In the genomic region with DNA sequence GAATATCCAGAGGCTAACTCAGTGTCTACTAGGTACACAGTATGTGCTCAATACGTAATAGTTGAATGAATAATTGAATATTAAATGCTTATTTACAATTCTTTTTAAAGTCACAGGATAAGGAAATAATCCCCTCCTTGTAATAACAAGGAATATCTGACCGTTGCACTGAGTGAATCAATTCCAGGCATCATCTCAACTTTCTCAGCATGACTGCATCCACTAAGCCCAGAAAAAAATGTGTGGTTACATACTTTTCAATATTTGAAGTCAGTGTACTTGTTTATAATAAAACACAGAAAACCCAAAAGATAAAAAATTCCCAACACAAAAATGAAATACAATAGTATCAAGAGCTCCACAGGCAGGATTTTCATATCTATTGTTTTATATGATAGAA, we compare ENCODE assay signal across 13 cellular contexts.
DNase-seq lines count a peak whose midpoint lies in the region; ATAC-seq and TF ChIP-seq lines count a peak whose summit lies in the region.
"Had no signal": no experiment of that assay in that cellular context is flagged by ENCODE, and none has a peak within 500 bp of the region (broad histone marks: within the 10 kb centered on the region; RNA-seq: fewer than 3 reads in every experiment).

No MANE protein-coding gene starts in this region.

- POLR2A ChIA-PET in WTC11 (lab: Charles Lee) = no interaction called here

- peaks cover 6% of the 10 kb centered on the region for H3F3A ChIP-seq in smooth muscle cell (ENCODE audit: low read depth)

- WGBS in smooth muscle cell (ENCODE audit: low lambda C conversion rate) = 55% methylated on average over 2 of the region's 2 CpGs

- no peaks in the 10 kb centered on the region for H3K79me2 ChIP-seq in smooth muscle cell (ENCODE audit: low read depth)

- no peaks in the 10 kb centered on the region for H3K27me3 ChIP-seq in smooth muscle cell (ENCODE audit: low read depth)

- no peak overlapping the region for H2AFZ ChIP-seq in smooth muscle cell (ENCODE audit: low read depth)

- no peaks in the 10 kb centered on the region for H3K36me3 ChIP-seq in smooth muscle cell (ENCODE audit: low read depth)

- no peaks in the 10 kb centered on the region for H3K9me3 ChIP-seq in smooth muscle cell (replicated peaks; ENCODE audit: low read depth)

- H3K4me2 ChIP-seq in smooth muscle cell = peak overlapping the region; percentile 45
- H3K4me2 ChIP-seq: KMS-11 had no signal

- H3K4me1 Mint-ChIP-seq in WTC11 = no peaks in the 10 kb centered on the region

- H3K4me1 ChIP-seq in smooth muscle cell (ENCODE audit: low read depth) = peaks cover 6% of the 10 kb centered on the region

- CTCF ChIA-PET in WTC11 (lab: Charles Lee) = no interaction called here

- H3K27ac Mint-ChIP-seq in WTC11 = no peak overlapping the region

- no peak for ATAC-seq in WTC11
- ATAC-seq: Panc1 had no signal

- H4K20me1 ChIP-seq in smooth muscle cell (ENCODE audit: low read depth) = no peaks in the 10 kb centered on the region

- no peak overlapping the region for H3K9ac ChIP-seq in smooth muscle cell (ENCODE audit: low read depth)
- H3K9ac ChIP-seq: KMS-11 had no signal

- peak overlapping the region; percentile 73 for H3K27ac ChIP-seq in smooth muscle cell (ENCODE audit: low read depth)
- H3K27ac ChIP-seq: KMS-11 had no signal

- no peak for TF ChIP-seq CTCF in fibroblast of pulmonary artery (IDR thresholded peaks at IDR 0.05; ENCODE audit: low read length, missing control alignments)
- no peak for TF ChIP-seq CTCF in smooth muscle cell (IDR thresholded peaks at IDR 0.05; ENCODE audit: borderline replicate concordance, insufficient read depth, poor library complexity, severe bottlenecking)
- TF ChIP-seq CTCF in WTC11 (IDR thresholded peaks at IDR 0.05) = no peak

- peaks cover 8% of the 10 kb centered on the region; the same call in 1 of the 2 replicates for H3K9me3 Mint-ChIP-seq in WTC11

- H3K27me3 Mint-ChIP-seq in WTC11 (ENCODE audit: low read depth) = no peaks in the 10 kb centered on the region

- DNase-seq in EL = peak; percentile 74
- peak; percentile 85 for DNase-seq in amniotic epithelial cell (ENCODE audit: low read depth)
- DNase-seq in fibroblast of pulmonary artery (ENCODE audit: low read depth) = peak; percentile 61
- DNase-seq in smooth muscle cell (lab: John Stamatoyannopoulos, UW; ENCODE audit: unreplicated experiment) = no peak
- no peak for DNase-seq in effector CD8-positive, alpha-beta T cell (lab: John Stamatoyannopoulos, UW)
- no peak for DNase-seq in activated CD4-positive, alpha-beta T cell treated with anti-CD3 and anti-CD28 coated beads for 4 hours
- DNase-seq in OCI-M1 (lab: John Stamatoyannopoulos, UW) = no peak
- DNase-seq in WTC11 (ENCODE audit: low spot score) = no peak
- DNase-seq: activated CD4-positive, CD25-positive, alpha-beta regulatory T cell treated with anti-CD3 and anti-CD28 coated beads, Interleukin-2, amount 50 U/mL, for 72 hours; NCI-H146; NCI-H524 treated with DMSO at 0.1 percent for 48 hours had no signal

- no peak overlapping the region for H3K4me3 ChIP-seq in fibroblast of pulmonary artery (replicated peaks; ENCODE audit: low read depth, low read length)
- no peak overlapping the region for H3K4me3 ChIP-seq in smooth muscle cell

- H3K36me3 Mint-ChIP-seq in WTC11 = peaks cover 4% of the 10 kb centered on the region; the same call in 1 of the 2 replicates

- no peak overlapping the region for H3K4me3 Mint-ChIP-seq in WTC11

TF ChIP-seq in WTC11, 78 proteins besides CTCF, POLR2A, EP300 and RAD21:
- TF ChIP-seq CBFB (CRISPR knock-in tag; IDR thresholded peaks at IDR 0.05; ENCODE audit: low read depth) = no peak
- TF ChIP-seq E2F4 (CRISPR knock-in tag; IDR thresholded peaks at IDR 0.05; ENCODE audit: borderline replicate concordance, low read depth) = no peak
- TF ChIP-seq ATF2 (CRISPR knock-in tag; IDR thresholded peaks at IDR 0.05; ENCODE audit: borderline replicate concordance, low read depth) = no peak
- no peak for TF ChIP-seq ZNF671 (CRISPR knock-in tag; IDR thresholded peaks at IDR 0.05)
- TF ChIP-seq MXD4 (CRISPR knock-in tag; IDR thresholded peaks at IDR 0.05; ENCODE audit: borderline replicate concordance) = no peak
- TF ChIP-seq ZNF121 (CRISPR knock-in tag; IDR thresholded peaks at IDR 0.05) = no peak
- no peak for TF ChIP-seq SP1 (CRISPR knock-in tag; conservative IDR thresholded peaks at IDR 0.05)
- no peak for TF ChIP-seq NFYB (CRISPR knock-in tag; conservative IDR thresholded peaks at IDR 0.05; ENCODE audit: low read depth)
- no peak for TF ChIP-seq HMGA2 (CRISPR knock-in tag; IDR thresholded peaks at IDR 0.05)
- TF ChIP-seq ZNF317 (CRISPR knock-in tag; IDR thresholded peaks at IDR 0.05; ENCODE audit: borderline replicate concordance, low read depth) = no peak

Comparison
In these comparisons a context has a peak if more than half of its experiments do, and no peak if none do; other contexts are left out.
1. DNase-seq: peak in EL (single experiment), amniotic epithelial cell (single experiment) and fibroblast of pulmonary artery (single experiment); none in smooth muscle cell (single experiment), effector CD8-positive, alpha-beta T cell (single experiment), activated CD4-positive, alpha-beta T cell treated with anti-CD3 and anti-CD28 coated beads for 4 hours (0 of 2), OCI-M1 (single experiment) and WTC11 (single experiment).